9 cellular contexts compared by ENCODE assay signal in genomic region chr22:22983816-22984215, GRCh38.
"Had no signal": no experiment of that assay in that cellular context is flagged by ENCODE, and none has a peak within 500 bp of the region (broad histone marks: within the 10 kb centered on the region; RNA-seq: fewer than 3 reads in every experiment).

No MANE protein-coding gene starts in this region.

- H3K4me1 ChIP-seq: HAP-1 had no signal

- H3K9ac ChIP-seq: GM23248, KMS-11 had no signal

- ATAC-seq: HCT116 had no signal

- DNase-seq: GM23248, GOT3, H7, IMR-90, KBM-7 had no signal

- H3K36me3 ChIP-seq: HAP-1 had no signal

- H3K4me3 ChIP-seq: GM23248, HAP-1 had no signal

- H3K27ac ChIP-seq: GM23248, KMS-11 had no signal

- H2AFZ ChIP-seq: GM23248 had no signal

- FAIRE-seq: HTR-8/SVneo had no signal
